In the genomic region with DNA sequence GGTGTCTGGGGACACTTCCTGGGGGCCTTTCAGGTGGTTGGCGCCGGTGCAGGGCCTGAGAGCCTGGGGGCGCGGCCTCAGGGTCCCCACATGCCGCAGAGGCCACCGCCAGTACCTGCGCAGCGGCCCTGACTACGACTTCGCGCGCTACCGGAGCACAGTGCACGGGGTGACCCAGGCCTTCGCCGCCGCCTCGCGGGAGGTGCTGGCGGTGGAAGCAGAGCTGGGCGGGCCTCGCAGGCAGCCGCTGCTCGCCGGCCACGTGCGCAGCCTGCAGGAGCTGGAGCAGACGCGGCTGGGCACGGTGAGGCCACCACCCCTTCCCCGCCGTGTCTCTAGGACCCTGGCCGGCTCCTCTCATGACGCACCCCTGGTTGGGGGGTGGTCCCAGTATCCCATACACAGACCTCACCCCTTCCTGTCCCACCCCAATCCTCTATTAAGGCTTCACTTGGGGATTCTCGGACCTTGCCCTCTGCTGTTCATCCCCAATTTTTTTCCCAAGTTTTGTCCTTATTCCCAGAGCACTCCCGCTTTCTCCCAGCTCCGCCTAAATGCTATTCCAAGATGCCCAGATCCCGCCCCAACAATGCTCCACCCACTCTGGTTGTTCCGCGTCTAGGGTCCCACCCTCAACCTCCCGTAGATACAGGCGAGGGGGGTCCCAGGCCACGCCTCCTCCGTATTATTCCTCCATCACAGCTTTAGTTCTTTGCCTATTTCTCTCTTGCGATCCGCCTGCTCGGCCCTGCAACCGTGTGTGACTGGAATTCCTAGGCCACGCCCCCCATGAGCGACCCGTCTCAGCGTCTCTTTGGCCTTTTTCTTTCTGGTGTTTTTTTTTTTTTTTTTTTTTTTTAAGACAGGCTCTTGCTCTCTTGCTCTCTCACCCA, we compare ENCODE assay signal across 1 cellular context.
TF ChIP-seq lines count a peak whose summit lies in the region.

No MANE protein-coding gene starts in this region.

TF ChIP-seq in WTC11, 78 proteins besides CTCF, POLR2A, EP300 and RAD21 (continued from another document and continues in another):
- TF ChIP-seq, protein P1, sequence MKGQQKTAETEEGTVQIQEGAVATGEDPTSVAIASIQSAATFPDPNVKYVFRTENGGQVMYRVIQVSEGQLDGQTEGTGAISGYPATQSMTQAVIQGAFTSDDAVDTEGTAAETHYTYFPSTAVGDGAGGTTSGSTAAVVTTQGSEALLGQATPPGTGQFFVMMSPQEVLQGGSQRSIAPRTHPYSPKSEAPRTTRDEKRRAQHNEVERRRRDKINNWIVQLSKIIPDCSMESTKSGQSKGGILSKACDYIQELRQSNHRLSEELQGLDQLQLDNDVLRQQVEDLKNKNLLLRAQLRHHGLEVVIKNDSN (CRISPR knock-in tag; IDR thresholded peaks at IDR 0.05): peak; percentile 64
- TF ChIP-seq, protein P2, sequence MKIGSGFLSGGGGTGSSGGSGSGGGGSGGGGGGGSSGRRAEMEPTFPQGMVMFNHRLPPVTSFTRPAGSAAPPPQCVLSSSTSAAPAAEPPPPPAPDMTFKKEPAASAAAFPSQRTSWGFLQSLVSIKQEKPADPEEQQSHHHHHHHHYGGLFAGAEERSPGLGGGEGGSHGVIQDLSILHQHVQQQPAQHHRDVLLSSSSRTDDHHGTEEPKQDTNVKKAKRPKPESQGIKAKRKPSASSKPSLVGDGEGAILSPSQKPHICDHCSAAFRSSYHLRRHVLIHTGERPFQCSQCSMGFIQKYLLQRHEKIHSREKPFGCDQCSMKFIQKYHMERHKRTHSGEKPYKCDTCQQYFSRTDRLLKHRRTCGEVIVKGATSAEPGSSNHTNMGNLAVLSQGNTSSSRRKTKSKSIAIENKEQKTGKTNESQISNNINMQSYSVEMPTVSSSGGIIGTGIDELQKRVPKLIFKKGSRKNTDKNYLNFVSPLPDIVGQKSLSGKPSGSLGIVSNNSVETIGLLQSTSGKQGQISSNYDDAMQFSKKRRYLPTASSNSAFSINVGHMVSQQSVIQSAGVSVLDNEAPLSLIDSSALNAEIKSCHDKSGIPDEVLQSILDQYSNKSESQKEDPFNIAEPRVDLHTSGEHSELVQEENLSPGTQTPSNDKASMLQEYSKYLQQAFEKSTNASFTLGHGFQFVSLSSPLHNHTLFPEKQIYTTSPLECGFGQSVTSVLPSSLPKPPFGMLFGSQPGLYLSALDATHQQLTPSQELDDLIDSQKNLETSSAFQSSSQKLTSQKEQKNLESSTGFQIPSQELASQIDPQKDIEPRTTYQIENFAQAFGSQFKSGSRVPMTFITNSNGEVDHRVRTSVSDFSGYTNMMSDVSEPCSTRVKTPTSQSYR (CRISPR knock-in tag; IDR thresholded peaks at IDR 0.05): peak; percentile 65; the same call in 1 of the 2 replicates
- TF ChIP-seq, protein P3, sequence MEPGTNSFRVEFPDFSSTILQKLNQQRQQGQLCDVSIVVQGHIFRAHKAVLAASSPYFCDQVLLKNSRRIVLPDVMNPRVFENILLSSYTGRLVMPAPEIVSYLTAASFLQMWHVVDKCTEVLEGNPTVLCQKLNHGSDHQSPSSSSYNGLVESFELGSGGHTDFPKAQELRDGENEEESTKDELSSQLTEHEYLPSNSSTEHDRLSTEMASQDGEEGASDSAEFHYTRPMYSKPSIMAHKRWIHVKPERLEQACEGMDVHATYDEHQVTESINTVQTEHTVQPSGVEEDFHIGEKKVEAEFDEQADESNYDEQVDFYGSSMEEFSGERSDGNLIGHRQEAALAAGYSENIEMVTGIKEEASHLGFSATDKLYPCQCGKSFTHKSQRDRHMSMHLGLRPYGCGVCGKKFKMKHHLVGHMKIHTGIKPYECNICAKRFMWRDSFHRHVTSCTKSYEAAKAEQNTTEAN (CRISPR knock-in tag; IDR thresholded peaks at IDR 0.05): peak; percentile 73; the same call in 1 of the 2 replicates
- 0 out of 2 replicates have a peak, but pooled peaks have one; percentile 58 for TF ChIP-seq ZNF138 (CRISPR knock-in tag; conservative IDR thresholded peaks at IDR 0.05)
- 0 out of 2 replicates have a peak, but pooled peaks have one; percentile 56 for TF ChIP-seq ZNF219 (CRISPR knock-in tag; IDR thresholded peaks at IDR 0.05; ENCODE audit: borderline replicate concordance)
- TF ChIP-seq, protein P4, sequence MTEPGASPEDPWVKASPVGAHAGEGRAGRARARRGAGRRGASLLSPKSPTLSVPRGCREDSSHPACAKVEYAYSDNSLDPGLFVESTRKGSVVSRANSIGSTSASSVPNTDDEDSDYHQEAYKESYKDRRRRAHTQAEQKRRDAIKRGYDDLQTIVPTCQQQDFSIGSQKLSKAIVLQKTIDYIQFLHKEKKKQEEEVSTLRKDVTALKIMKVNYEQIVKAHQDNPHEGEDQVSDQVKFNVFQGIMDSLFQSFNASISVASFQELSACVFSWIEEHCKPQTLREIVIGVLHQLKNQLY (CRISPR knock-in tag; IDR thresholded peaks at IDR 0.05): no peak
- TF ChIP-seq, protein P5, sequence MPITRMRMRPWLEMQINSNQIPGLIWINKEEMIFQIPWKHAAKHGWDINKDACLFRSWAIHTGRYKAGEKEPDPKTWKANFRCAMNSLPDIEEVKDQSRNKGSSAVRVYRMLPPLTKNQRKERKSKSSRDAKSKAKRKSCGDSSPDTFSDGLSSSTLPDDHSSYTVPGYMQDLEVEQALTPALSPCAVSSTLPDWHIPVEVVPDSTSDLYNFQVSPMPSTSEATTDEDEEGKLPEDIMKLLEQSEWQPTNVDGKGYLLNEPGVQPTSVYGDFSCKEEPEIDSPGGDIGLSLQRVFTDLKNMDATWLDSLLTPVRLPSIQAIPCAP (CRISPR knock-in tag; IDR thresholded peaks at IDR 0.05): peak; percentile 62; the same call in 1 of the 2 replicates
- TF ChIP-seq, protein P6, sequence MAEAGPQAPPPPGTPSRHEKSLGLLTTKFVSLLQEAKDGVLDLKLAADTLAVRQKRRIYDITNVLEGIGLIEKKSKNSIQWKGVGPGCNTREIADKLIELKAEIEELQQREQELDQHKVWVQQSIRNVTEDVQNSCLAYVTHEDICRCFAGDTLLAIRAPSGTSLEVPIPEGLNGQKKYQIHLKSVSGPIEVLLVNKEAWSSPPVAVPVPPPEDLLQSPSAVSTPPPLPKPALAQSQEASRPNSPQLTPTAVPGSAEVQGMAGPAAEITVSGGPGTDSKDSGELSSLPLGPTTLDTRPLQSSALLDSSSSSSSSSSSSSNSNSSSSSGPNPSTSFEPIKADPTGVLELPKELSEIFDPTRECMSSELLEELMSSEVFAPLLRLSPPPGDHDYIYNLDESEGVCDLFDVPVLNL (CRISPR knock-in tag; IDR thresholded peaks at IDR 0.05; ENCODE audit: borderline replicate concordance, low read depth): peak; percentile 59
- TF ChIP-seq IRF2 (CRISPR knock-in tag; IDR thresholded peaks at IDR 0.05; ENCODE audit: borderline replicate concordance, low read depth): 0 out of 2 replicates have a peak, but pooled peaks have one; percentile 75
- TF ChIP-seq, protein P7, sequence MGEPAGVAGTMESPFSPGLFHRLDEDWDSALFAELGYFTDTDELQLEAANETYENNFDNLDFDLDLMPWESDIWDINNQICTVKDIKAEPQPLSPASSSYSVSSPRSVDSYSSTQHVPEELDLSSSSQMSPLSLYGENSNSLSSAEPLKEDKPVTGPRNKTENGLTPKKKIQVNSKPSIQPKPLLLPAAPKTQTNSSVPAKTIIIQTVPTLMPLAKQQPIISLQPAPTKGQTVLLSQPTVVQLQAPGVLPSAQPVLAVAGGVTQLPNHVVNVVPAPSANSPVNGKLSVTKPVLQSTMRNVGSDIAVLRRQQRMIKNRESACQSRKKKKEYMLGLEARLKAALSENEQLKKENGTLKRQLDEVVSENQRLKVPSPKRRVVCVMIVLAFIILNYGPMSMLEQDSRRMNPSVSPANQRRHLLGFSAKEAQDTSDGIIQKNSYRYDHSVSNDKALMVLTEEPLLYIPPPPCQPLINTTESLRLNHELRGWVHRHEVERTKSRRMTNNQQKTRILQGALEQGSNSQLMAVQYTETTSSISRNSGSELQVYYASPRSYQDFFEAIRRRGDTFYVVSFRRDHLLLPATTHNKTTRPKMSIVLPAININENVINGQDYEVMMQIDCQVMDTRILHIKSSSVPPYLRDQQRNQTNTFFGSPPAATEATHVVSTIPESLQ (CRISPR knock-in tag; IDR thresholded peaks at IDR 0.05): no peak
- TF ChIP-seq, protein P8, sequence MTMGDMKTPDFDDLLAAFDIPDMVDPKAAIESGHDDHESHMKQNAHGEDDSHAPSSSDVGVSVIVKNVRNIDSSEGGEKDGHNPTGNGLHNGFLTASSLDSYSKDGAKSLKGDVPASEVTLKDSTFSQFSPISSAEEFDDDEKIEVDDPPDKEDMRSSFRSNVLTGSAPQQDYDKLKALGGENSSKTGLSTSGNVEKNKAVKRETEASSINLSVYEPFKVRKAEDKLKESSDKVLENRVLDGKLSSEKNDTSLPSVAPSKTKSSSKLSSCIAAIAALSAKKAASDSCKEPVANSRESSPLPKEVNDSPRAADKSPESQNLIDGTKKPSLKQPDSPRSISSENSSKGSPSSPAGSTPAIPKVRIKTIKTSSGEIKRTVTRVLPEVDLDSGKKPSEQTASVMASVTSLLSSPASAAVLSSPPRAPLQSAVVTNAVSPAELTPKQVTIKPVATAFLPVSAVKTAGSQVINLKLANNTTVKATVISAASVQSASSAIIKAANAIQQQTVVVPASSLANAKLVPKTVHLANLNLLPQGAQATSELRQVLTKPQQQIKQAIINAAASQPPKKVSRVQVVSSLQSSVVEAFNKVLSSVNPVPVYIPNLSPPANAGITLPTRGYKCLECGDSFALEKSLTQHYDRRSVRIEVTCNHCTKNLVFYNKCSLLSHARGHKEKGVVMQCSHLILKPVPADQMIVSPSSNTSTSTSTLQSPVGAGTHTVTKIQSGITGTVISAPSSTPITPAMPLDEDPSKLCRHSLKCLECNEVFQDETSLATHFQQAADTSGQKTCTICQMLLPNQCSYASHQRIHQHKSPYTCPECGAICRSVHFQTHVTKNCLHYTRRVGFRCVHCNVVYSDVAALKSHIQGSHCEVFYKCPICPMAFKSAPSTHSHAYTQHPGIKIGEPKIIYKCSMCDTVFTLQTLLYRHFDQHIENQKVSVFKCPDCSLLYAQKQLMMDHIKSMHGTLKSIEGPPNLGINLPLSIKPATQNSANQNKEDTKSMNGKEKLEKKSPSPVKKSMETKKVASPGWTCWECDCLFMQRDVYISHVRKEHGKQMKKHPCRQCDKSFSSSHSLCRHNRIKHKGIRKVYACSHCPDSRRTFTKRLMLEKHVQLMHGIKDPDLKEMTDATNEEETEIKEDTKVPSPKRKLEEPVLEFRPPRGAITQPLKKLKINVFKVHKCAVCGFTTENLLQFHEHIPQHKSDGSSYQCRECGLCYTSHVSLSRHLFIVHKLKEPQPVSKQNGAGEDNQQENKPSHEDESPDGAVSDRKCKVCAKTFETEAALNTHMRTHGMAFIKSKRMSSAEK (CRISPR knock-in tag; IDR thresholded peaks at IDR 0.05; ENCODE audit: borderline replicate concordance): no peak
- TF ChIP-seq ZNF671 (CRISPR knock-in tag; IDR thresholded peaks at IDR 0.05): peak; percentile 9; the same call in 1 of the 2 replicates
- peak; percentile 77; the same call in 1 of the 2 replicates for TF ChIP-seq CREB1 (CRISPR knock-in tag; IDR thresholded peaks at IDR 0.05)
- peak; percentile 84; the same call in 1 of the 2 replicates for TF ChIP-seq JUN (CRISPR knock-in tag; IDR thresholded peaks at IDR 0.05)
- TF ChIP-seq, protein P9, sequence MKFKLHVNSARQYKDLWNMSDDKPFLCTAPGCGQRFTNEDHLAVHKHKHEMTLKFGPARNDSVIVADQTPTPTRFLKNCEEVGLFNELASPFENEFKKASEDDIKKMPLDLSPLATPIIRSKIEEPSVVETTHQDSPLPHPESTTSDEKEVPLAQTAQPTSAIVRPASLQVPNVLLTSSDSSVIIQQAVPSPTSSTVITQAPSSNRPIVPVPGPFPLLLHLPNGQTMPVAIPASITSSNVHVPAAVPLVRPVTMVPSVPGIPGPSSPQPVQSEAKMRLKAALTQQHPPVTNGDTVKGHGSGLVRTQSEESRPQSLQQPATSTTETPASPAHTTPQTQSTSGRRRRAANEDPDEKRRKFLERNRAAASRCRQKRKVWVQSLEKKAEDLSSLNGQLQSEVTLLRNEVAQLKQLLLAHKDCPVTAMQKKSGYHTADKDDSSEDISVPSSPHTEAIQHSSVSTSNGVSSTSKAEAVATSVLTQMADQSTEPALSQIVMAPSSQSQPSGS (CRISPR knock-in tag; IDR thresholded peaks at IDR 0.05; ENCODE audit: borderline replicate concordance, low read depth): 0 out of 2 replicates have a peak, but pooled peaks have one; percentile 74
- TF ChIP-seq, protein P10, sequence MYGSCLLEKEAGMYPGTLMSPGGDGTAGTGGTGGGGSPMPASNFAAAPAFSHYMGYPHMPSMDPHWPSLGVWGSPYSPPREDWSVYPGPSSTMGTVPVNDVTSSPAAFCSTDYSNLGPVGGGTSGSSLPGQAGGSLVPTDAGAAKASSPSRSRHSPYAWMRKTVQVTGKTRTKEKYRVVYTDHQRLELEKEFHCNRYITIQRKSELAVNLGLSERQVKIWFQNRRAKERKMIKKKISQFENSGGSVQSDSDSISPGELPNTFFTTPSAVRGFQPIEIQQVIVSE (CRISPR knock-in tag; IDR thresholded peaks at IDR 0.05; ENCODE audit: borderline replicate concordance): no peak
- TF ChIP-seq OVOL2 (CRISPR knock-in tag; IDR thresholded peaks at IDR 0.05; ENCODE audit: borderline replicate concordance): no peak
- TF ChIP-seq, protein P11, sequence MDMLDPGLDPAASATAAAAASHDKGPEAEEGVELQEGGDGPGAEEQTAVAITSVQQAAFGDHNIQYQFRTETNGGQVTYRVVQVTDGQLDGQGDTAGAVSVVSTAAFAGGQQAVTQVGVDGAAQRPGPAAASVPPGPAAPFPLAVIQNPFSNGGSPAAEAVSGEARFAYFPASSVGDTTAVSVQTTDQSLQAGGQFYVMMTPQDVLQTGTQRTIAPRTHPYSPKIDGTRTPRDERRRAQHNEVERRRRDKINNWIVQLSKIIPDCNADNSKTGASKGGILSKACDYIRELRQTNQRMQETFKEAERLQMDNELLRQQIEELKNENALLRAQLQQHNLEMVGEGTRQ (CRISPR knock-in tag; IDR thresholded peaks at IDR 0.05): peak; percentile 51
- 0 out of 2 replicates have a peak, but pooled peaks have one; percentile 38 for TF ChIP-seq EMX1 (CRISPR knock-in tag; IDR thresholded peaks at IDR 0.05)
- TF ChIP-seq SOX15 (CRISPR knock-in tag; IDR thresholded peaks at IDR 0.05): no peak
- no peak for TF ChIP-seq ZNF396 (CRISPR knock-in tag; IDR thresholded peaks at IDR 0.05; ENCODE audit: borderline replicate concordance)
- TF ChIP-seq ZNF317 (CRISPR knock-in tag; IDR thresholded peaks at IDR 0.05; ENCODE audit: borderline replicate concordance, low read depth): no peak
- TF ChIP-seq ETV6 (CRISPR knock-in tag; IDR thresholded peaks at IDR 0.05): peak; percentile 59; the same call in 1 of the 2 replicates
- no peak for TF ChIP-seq NR1H2 (CRISPR knock-in tag; IDR thresholded peaks at IDR 0.05)
